Comparison of ENCODE assay signal across 1 cellular context in genomic region chr12:47340391-47341015, GRCh38.
TF ChIP-seq lines count a peak whose summit lies in the region.

No MANE protein-coding gene starts in this region.

TF ChIP-seq in WTC11, 78 proteins besides CTCF, POLR2A, EP300 and RAD21 (continued from another document):
- TF ChIP-seq FOXP4 (CRISPR knock-in tag; IDR thresholded peaks at IDR 0.05) (no peak), HMGXB4 (CRISPR knock-in tag; IDR thresholded peaks at IDR 0.05) (no peak)
